30 cellular contexts compared by ENCODE assay signal in the genomic region with DNA sequence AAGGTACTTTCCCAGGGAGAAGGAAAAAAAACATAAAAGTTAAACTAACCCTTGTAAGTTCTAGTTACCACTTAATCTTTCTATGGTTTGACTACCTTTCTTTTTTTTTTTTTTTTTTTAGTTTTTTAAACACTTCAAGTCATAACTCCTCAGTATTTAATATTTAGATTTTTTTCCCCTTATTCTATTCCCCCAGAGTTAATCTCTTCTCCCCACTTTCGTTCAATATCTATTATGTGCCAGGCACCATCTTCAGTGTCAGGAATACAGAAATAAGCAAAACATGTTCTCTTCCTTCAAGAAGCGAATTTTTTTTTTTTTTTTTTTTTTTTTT.
DNase-seq lines count a peak whose midpoint lies in the region; ATAC-seq, FAIRE-seq and TF ChIP-seq lines count a peak whose summit lies in the region.
"Had no signal": no experiment of that assay in that cellular context is flagged by ENCODE, and none has a peak within 500 bp of the region (broad histone marks: within the 10 kb centered on the region; RNA-seq: fewer than 3 reads in every experiment).

No MANE protein-coding gene starts in this region.

- intact Hi-C loops in pancreas (cut with DNase I), result no loop called here

- H3K79me2 ChIP-seq in OCI-LY3 (ENCODE audit: low read length), result no peaks in the 10 kb centered on the region
- H3K79me2 ChIP-seq in keratinocyte (ENCODE audit: control insufficient read depth, insufficient read depth, low read length), result no peaks in the 10 kb centered on the region

- H3K27ac Mint-ChIP-seq in type B pancreatic cell, result peak overlapping the region; percentile 14
- H3K27ac Mint-ChIP-seq in endothelial cell (ENCODE audit: unreplicated experiment), result no peak overlapping the region
- H3K27ac Mint-ChIP-seq: activated naive CD8-positive, alpha-beta T cell treated with anti-CD3 and anti-CD28 coated beads for 36 hours; activated T-cell treated with anti-CD3 and anti-CD28 coated beads, Interleukin-2, amount 50 U/mL, for 24 hours; natural killer cell; T-helper 17 cell had no signal

- H3K27ac ChIP-seq in OCI-LY3 (ENCODE audit: low read length), result peak overlapping the region; percentile 67; the same call in 1 of the 2 replicates
- H3K27ac ChIP-seq in keratinocyte (ENCODE audit: control insufficient read depth, insufficient read depth, low read length), result no peak overlapping the region
- H3K27ac ChIP-seq in pancreas, result peak overlapping the region in 2 of 4 donors; percentile 77 to 87
- H3K27ac ChIP-seq: BLaER1, skin epidermis had no signal

- no peak for FAIRE-seq in keratinocyte (lab: Jason Lieb, UNC)
- no peak for FAIRE-seq in pancreas (lab: Jason Lieb, UNC)
- FAIRE-seq: TTC549 had no signal

- H3K4me1 ChIP-seq in OCI-LY3 (ENCODE audit: low read length) (peaks cover 32% of the 10 kb centered on the region), keratinocyte (ENCODE audit: control insufficient read depth, extremely low read depth, insufficient read depth, low read length) (peaks cover 7% of the 10 kb centered on the region), pancreas (peaks cover 6 to 32% (median 6%) of the 10 kb centered on the region in 3 donors)
- H3K4me1 ChIP-seq: BLaER1 had no signal

- 42 to 44% methylated on average over 2 of the region's 2 CpGs for WGBS in pancreas, 2 donors

- peak overlapping the region; percentile 28; the same call in 1 of the 2 replicates for H3K9ac ChIP-seq in OCI-LY3 (ENCODE audit: low read length)
- H3K9ac ChIP-seq in keratinocyte (ENCODE audit: control insufficient read depth, extremely low read depth, insufficient read depth, low read length), result no peak overlapping the region
- H3K9ac ChIP-seq: BLaER1 had no signal

- H3K36me3 ChIP-seq in OCI-LY3 (replicated peaks; ENCODE audit: low read depth, low read length) (no peaks in the 10 kb centered on the region), keratinocyte (ENCODE audit: control insufficient read depth in 2 of 2, extremely low read depth in 1 of 2, insufficient read depth in 2 of 2, low read length in 2 of 2) (no peaks in the 10 kb centered on the region), pancreas (no peaks in the 10 kb centered on the region)
- H3K36me3 ChIP-seq: BLaER1, vagina had no signal

- H3K36me3 Mint-ChIP-seq in type B pancreatic cell (no peaks in the 10 kb centered on the region), endothelial cell (ENCODE audit: low read depth, unreplicated experiment) (no peaks in the 10 kb centered on the region)
- H3K36me3 Mint-ChIP-seq: activated naive CD8-positive, alpha-beta T cell treated with anti-CD3 and anti-CD28 coated beads for 36 hours; mesothelial cell of epicardium; natural killer cell had no signal

- no peak overlapping the region for H3K4me3 Mint-ChIP-seq in type B pancreatic cell
- no peak overlapping the region for H3K4me3 Mint-ChIP-seq in endothelial cell (ENCODE audit: unreplicated experiment)
- H3K4me3 Mint-ChIP-seq: activated naive CD8-positive, alpha-beta T cell treated with anti-CD3 and anti-CD28 coated beads for 36 hours; activated T-cell treated with anti-CD3 and anti-CD28 coated beads, Interleukin-2, amount 50 U/mL, for 24 hours; IgD-negative memory B cell; mesothelial cell of epicardium; natural killer cell; T-helper 17 cell had no signal

- H3K4me3 ChIP-seq in OCI-LY3 (ENCODE audit: low read length) (peak overlapping the region; percentile 45), keratinocyte (ENCODE audit: control insufficient read depth in 2 of 3, extremely low read depth in 1 of 3, insufficient read depth in 2 of 3, low read depth in 1 of 3, low read length in 3 of 3) (no peak overlapping the region), pancreas (peak overlapping the region in 1 of 4 donors; percentile 13)
- H3K4me3 ChIP-seq: BLaER1, skin epidermis, vagina had no signal

- H3K9me3 Mint-ChIP-seq in type B pancreatic cell, result no peaks in the 10 kb centered on the region
- H3K9me3 Mint-ChIP-seq in endothelial cell (ENCODE audit: unreplicated experiment), result no peaks in the 10 kb centered on the region
- H3K9me3 Mint-ChIP-seq: activated naive CD8-positive, alpha-beta T cell treated with anti-CD3 and anti-CD28 coated beads for 36 hours; activated T-cell treated with anti-CD3 and anti-CD28 coated beads, Interleukin-2, amount 50 U/mL, for 24 hours; IgD-negative memory B cell; mesothelial cell of epicardium; natural killer cell had no signal

- ATAC-seq in pancreas (peak; percentile 4 to 11 (median 6)), GM18909 (IDR thresholded peaks at IDR 0.05; ENCODE audit: poor library complexity, unreplicated experiment) (no peak), HG03432 (IDR thresholded peaks at IDR 0.05; ENCODE audit: unreplicated experiment) (no peak)
- ATAC-seq: natural killer cell, T-helper 17 cell had no signal

- H2AFZ ChIP-seq in OCI-LY3 (ENCODE audit: low read depth, low read length), result no peak overlapping the region
- peak overlapping the region; percentile 14 for H2AFZ ChIP-seq in keratinocyte (ENCODE audit: control insufficient read depth, low read length)

- DNase-seq in keratinocyte (ENCODE audit: low read depth, low spot score), result no peak
- no peak for DNase-seq in pancreas
- no peak for DNase-seq in type B pancreatic cell (ENCODE audit: extremely low spot score, unreplicated experiment)
- DNase-seq in endothelial cell (ENCODE audit: low spot score), result no peak
- DNase-seq: activated CD4-positive, alpha-beta T cell treated with anti-CD3 and anti-CD28 coated beads, Interleukin-2, amount 50 U/mL, for 1 hour; activated CD4-positive, CD25-positive, alpha-beta regulatory T cell; activated gamma-delta T cell; activated naive CD8-positive, alpha-beta T cell treated with anti-CD3 and anti-CD28 coated beads for 36 hours; activated T-cell treated with anti-CD3 and anti-CD28 coated beads, Interleukin-2, amount 50 U/mL, for 24 hours; anterior cingulate cortex; EL; HCEC 1CT; natural killer cell; NCI-H1048; NCI-H187 treated with DMSO at 0.1 percent for 48 hours; NCI-H2171 treated with DMSO at 0.1 percent for 48 hours; NCI-H524; occipital lobe; PC-3; stimulated activated naive CD4-positive, alpha-beta T cell; T-helper 17 cell had no signal

- no peaks in the 10 kb centered on the region for H3K9me1 ChIP-seq in keratinocyte (ENCODE audit: control insufficient read depth, extremely low read depth, insufficient read depth, low read length)

- H3K27me3 ChIP-seq in OCI-LY3 (ENCODE audit: low read depth, low read length), result peaks cover 51% of the 10 kb centered on the region
- H3K27me3 ChIP-seq in keratinocyte (ENCODE audit: control insufficient read depth, extremely low read depth, insufficient read depth, low read length), result no peaks in the 10 kb centered on the region
- H3K27me3 ChIP-seq in pancreas, result no peaks in the 10 kb centered on the region
- H3K27me3 ChIP-seq: BLaER1, vagina had no signal

- H3K9me3 ChIP-seq in OCI-LY3 (ENCODE audit: insufficient read depth, low read length) (no peaks in the 10 kb centered on the region), keratinocyte (ENCODE audit: control insufficient read depth, low read depth, low read length) (no peaks in the 10 kb centered on the region), pancreas (no peaks in the 10 kb centered on the region)
- H3K9me3 ChIP-seq: BLaER1, vagina had no signal

- peak overlapping the region; percentile 66 for H3K4me2 ChIP-seq in OCI-LY3 (ENCODE audit: low read length)
- H3K4me2 ChIP-seq in keratinocyte (ENCODE audit: control insufficient read depth, extremely low read depth, insufficient read depth, low read depth, low read length), result no peak overlapping the region
- H3K4me2 ChIP-seq: BLaER1 had no signal

- TF ChIP-seq CTCF in OCI-LY3 (IDR thresholded peaks at IDR 0.05; ENCODE audit: low read depth, low read length) (no peak), keratinocyte (optimal IDR thresholded peaks at IDR 0.05 in 1 of 3, IDR thresholded peaks at IDR 0.05 in 1 of 3, conservative IDR thresholded peaks at IDR 0.05 in 1 of 3; ENCODE audit: extremely low read depth in 1 of 3, insufficient read depth in 2 of 3, low read length in 3 of 3) (no peak), pancreas (IDR thresholded peaks at IDR 0.05) (no peak), type B pancreatic cell (conservative IDR thresholded peaks at IDR 0.05) (no peak), endothelial cell (IDR thresholded peaks at IDR 0.05; ENCODE audit: unreplicated experiment) (no peak)

- no peaks in the 10 kb centered on the region for H3K4me1 Mint-ChIP-seq in type B pancreatic cell (ENCODE audit: unreplicated experiment)
- no peaks in the 10 kb centered on the region for H3K4me1 Mint-ChIP-seq in endothelial cell (ENCODE audit: unreplicated experiment)
- H3K4me1 Mint-ChIP-seq: activated naive CD8-positive, alpha-beta T cell treated with anti-CD3 and anti-CD28 coated beads for 36 hours; natural killer cell; T-helper 17 cell had no signal

- H4K20me1 ChIP-seq in OCI-LY3 (ENCODE audit: insufficient read depth, low read length) (no peaks in the 10 kb centered on the region), keratinocyte (ENCODE audit: control insufficient read depth, extremely low read depth, insufficient read depth, low read length) (no peaks in the 10 kb centered on the region)
- H4K20me1 ChIP-seq: BLaER1 had no signal

- H3K27me3 Mint-ChIP-seq in type B pancreatic cell (no peaks in the 10 kb centered on the region), endothelial cell (ENCODE audit: unreplicated experiment) (no peaks in the 10 kb centered on the region)
- H3K27me3 Mint-ChIP-seq: IgD-negative memory B cell had no signal

- dilution Hi-C loops in keratinocyte (cut with MboI; ENCODE audit: extremely low pct_ligation_motif_present, low sequenced_read_pairs), result no loop called here

Comparison
In these comparisons a context has a peak if more than half of its experiments do, and no peak if none do; other contexts are left out.
1. ATAC-seq: peak in pancreas (4 of 4); none in GM18909 (single experiment) and HG03432 (single experiment).